Comparison of ENCODE assay signal across 14 cellular contexts in genomic region chr19:44685877-44686276, GRCh38. TPM values are rescaled to one million over a fixed set of nuclear protein-coding genes. Genes with fewer than 3 reads are reported as not detected.
A peak's percentile ranks its signal among the peaks of the same experiment; 100 is the strongest.
DNase-seq lines count a peak whose midpoint lies in the region; TF ChIP-seq lines count a peak whose summit lies in the region.
"Had no signal": no experiment of that assay in that cellular context is flagged by ENCODE, and none has a peak within 500 bp of the region (broad histone marks: within the 10 kb centered on the region; RNA-seq: fewer than 3 reads in every experiment).

No MANE protein-coding gene starts in this region.

- CTCF ChIA-PET in AG04450 (lab: Charles Lee): interaction anchor here (0.7 to 1.0 kb wide), 2 partner anchors 38 to 85 kb away, joined by 3 to 4 read pairs; no protein-coding TSS in a partner anchor

- no peak overlapping the region for H3K4me3 ChIP-seq in AG04450 (ENCODE audit: low read depth, low read length)
- peak overlapping the region in 1 of 4 donors; percentile 6 for H3K4me3 ChIP-seq in adrenal gland
- H3K4me3 ChIP-seq: Peyer's patch had no signal

- DNase-seq in AG04450 (ENCODE audit: low read depth, low spot score) (no peak), HT1080 (ENCODE audit: low read depth) (peak; percentile 68), adrenal gland (no peak), iris pigment epithelial cell (ENCODE audit: low read depth) (peak; percentile 66), RKO (ENCODE audit: low spot score) (no peak), T-helper 9 cell (no peak), AG20443 (ENCODE audit: low spot score) (no peak)
- DNase-seq in stimulated activated CD4-positive, alpha-beta T cell treated with anti-CD3 and anti-CD28 coated beads, Interleukin-2, amount 100 ng/mL, for 48 hours: no peak
- DNase-seq: activated CD4-positive, alpha-beta T cell treated with anti-CD3 and anti-CD28 coated beads for 36 hours; activated effector memory CD4-positive, alpha-beta T cell treated with Interleukin-2 at 50 U/mL for 16 hours; CD8-positive, alpha-beta memory T cell; naive thymus-derived CD8-positive, alpha-beta T cell; NCI-H2081 treated with DMSO at 0.1 percent for 48 hours had no signal

- H3K36me3 ChIP-seq in adrenal gland (replicated peaks in 1 of 2): no peaks in the 10 kb centered on the region
- H3K36me3 ChIP-seq: Peyer's patch had no signal

- peak overlapping the region; percentile 82 for H3K27ac ChIP-seq in AG04450 (ENCODE audit: low read depth, low read length)
- peak overlapping the region in 3 of 5 donors; percentile 27 to 90 (median 78) for H3K27ac ChIP-seq in adrenal gland

- 49 to 58% (median 54%) methylated on average over 4 of the region's 4 CpGs for WGBS in adrenal gland, 4 donors

- peaks cover 14 to 25% of the 10 kb centered on the region in 2 donors for H3K4me1 ChIP-seq in adrenal gland (replicated peaks in 1 of 2)

- POLR2A ChIA-PET in AG04450 (lab: Yijun Ruan, JAX): no interaction called here

- TF ChIP-seq CTCF in AG04450 (IDR thresholded peaks at IDR 0.05; ENCODE audit: low read depth, low read length) (no peak), adrenal gland (IDR thresholded peaks at IDR 0.05) (no peak)

- no peak for TF ChIP-seq POLR2A in adrenal gland (IDR thresholded peaks at IDR 0.05)

- intact Hi-C loops in adrenal gland (cut with DNase I): loop anchor here in 1 of 2 donors (5.0 kb wide), 1 partner anchor 36 kb away; no protein-coding TSS in a partner anchor

- H3K27me3 ChIP-seq in AG04450 (ENCODE audit: control insufficient read depth, insufficient read depth, low read length): no peaks in the 10 kb centered on the region
- no peaks in the 10 kb centered on the region for H3K27me3 ChIP-seq in adrenal gland
- H3K27me3 ChIP-seq: Peyer's patch had no signal

- H3K9me3 ChIP-seq in AG04450 (ENCODE audit: control insufficient read depth, insufficient read depth, low read length): no peaks in the 10 kb centered on the region; the same call in 1 of the 2 replicates
- H3K9me3 ChIP-seq in adrenal gland (replicated peaks in 1 of 3): no peaks in the 10 kb centered on the region
- H3K9me3 ChIP-seq: Peyer's patch had no signal

RNA-seq across cellular contexts. Expression of gene CEACAM16, which starts 13.1 kb away (rescaled TPM):
- polyA plus RNA-seq in AG04450 (2011; rRNA removed): not detected in 2 replicates
- polyA minus RNA-seq in AG04450 (2011; rRNA and poly(A)+ RNA removed): not detected in 2 replicates
- total RNA-seq in HT1080 (2014; rRNA removed; shearing (Covaris generic)): not detected in 2 replicates
- polyA plus RNA-seq in HT1080 (2015; cell fraction: cytosol; rRNA removed): not detected in 2 replicates
- not detected in 2 replicates for polyA plus RNA-seq in HT1080 (2015; cell fraction: nucleus; rRNA removed)
- total RNA-seq in adrenal gland: under 1 TPM in 3 of 8 donors, not detected in 5; 0.27 to 0.69 (median 0.30) TPM
- 1 to 10 TPM in 1 of 3 donors, under 1 TPM in 1, not detected in 1; 0.57 to 1.4 TPM for polyA plus RNA-seq in adrenal gland
- total RNA-seq: activated CD4-positive, alpha-beta T cell treated with anti-CD3 and anti-CD28 coated beads for 36 hours; CD8-positive, alpha-beta memory T cell; naive thymus-derived CD8-positive, alpha-beta T cell; Peyer's patch had no signal
- polyA plus RNA-seq: CD8-positive, alpha-beta memory T cell; naive thymus-derived CD8-positive, alpha-beta T cell had no signal

RNA-seq across cellular contexts. Expression of gene CEACAM19, which starts 14.6 kb away (rescaled TPM):
- polyA plus RNA-seq in AG04450 (2011; rRNA removed) (11.3 and 13.8 TPM in 2 replicates), adrenal gland (10 to 100 TPM in 2 of 3 donors, 1 to 10 TPM in 1; 2.2 to 38.2 (median 26.4) TPM)
- 9.1 and 11.2 TPM in 2 replicates for polyA minus RNA-seq in AG04450 (2011; rRNA and poly(A)+ RNA removed)
- 0.03 TPM in 1 of 2 replicates, not detected in the other for total RNA-seq in HT1080 (2014; rRNA removed; shearing (Covaris generic))
- 0.59 and 0.70 TPM in 2 replicates for polyA plus RNA-seq in HT1080 (2015; cell fraction: cytosol; rRNA removed)
- polyA plus RNA-seq in HT1080 (2015; cell fraction: nucleus; rRNA removed): 1.7 and 2.6 TPM in 2 replicates
- total RNA-seq in adrenal gland: 10 to 100 TPM in 1 of 8 donors, 1 to 10 TPM in 7; 1.6 to 11.0 (median 2.7) TPM
- polyA plus RNA-seq: CD8-positive, alpha-beta memory T cell had no signal

RNA-seq across cellular contexts. Expression of gene PVR, which starts 42.2 kb away (rescaled TPM):
- polyA plus RNA-seq in AG04450 (2011; rRNA removed): 125 and 151 TPM in 2 replicates
- 148 and 175 TPM in 2 replicates for polyA minus RNA-seq in AG04450 (2011; rRNA and poly(A)+ RNA removed)
- total RNA-seq in HT1080 (2014; rRNA removed; shearing (Covaris generic)): 97.9 and 110 TPM in 2 replicates
- polyA plus RNA-seq in HT1080 (2015; cell fraction: cytosol; rRNA removed): 155 and 156 TPM in 2 replicates
- 193 and 207 TPM in 2 replicates for polyA plus RNA-seq in HT1080 (2015; cell fraction: nucleus; rRNA removed)
- 10 to 100 TPM; 31.9 to 51.0 (median 44.6) TPM for total RNA-seq in adrenal gland
- 10 to 100 TPM; 28.7 to 56.0 (median 45.0) TPM for polyA plus RNA-seq in adrenal gland

Comparison
In these comparisons a context has a peak if more than half of its experiments do, and no peak if none do; other contexts are left out.
1. DNase-seq: peak in HT1080 (single experiment) and iris pigment epithelial cell (single experiment); none in AG04450 (single experiment), adrenal gland (0 of 7), RKO (single experiment), T-helper 9 cell (single experiment), AG20443 (single experiment) and stimulated activated CD4-positive, alpha-beta T cell treated with anti-CD3 and anti-CD28 coated beads, Interleukin-2, amount 100 ng/mL, for 48 hours (0 of 2).